In genomic region chr14:89681086-89682018, GRCh38 we compare ENCODE assay signal across 8 cellular contexts.
A peak's percentile ranks its signal among the peaks of the same experiment; 100 is the strongest.
DNase-seq lines count a peak whose midpoint lies in the region; ATAC-seq and TF ChIP-seq lines count a peak whose summit lies in the region.

No MANE protein-coding gene starts in this region.

- intact Hi-C loops in dorsolateral prefrontal cortex (cut with DNase I), result no loop called here

- H3K27ac ChIP-seq in dorsolateral prefrontal cortex, result peak overlapping the region in 45 of 59 donors; percentile 9 to 77 (median 44)

- no peaks in the 10 kb centered on the region for H3K27me3 ChIP-seq in dorsolateral prefrontal cortex

- TF ChIP-seq POLR2A in GM18505 (IDR thresholded peaks at IDR 0.05; ENCODE audit: borderline replicate concordance, extremely low read depth, insufficient read depth, insufficient read length), result no peak

- DNase-seq in SIG-M5 (lab: John Stamatoyannopoulos, UW) (peak; percentile 74), dorsolateral prefrontal cortex (peak in 5 of 10 donors; percentile 21 to 71 (median 43)), amniotic stem cell (lab: John Stamatoyannopoulos, UW) (no peak), NCI-H1930 (lab: John Stamatoyannopoulos, UW) (no peak), NCI-H2227 (lab: John Stamatoyannopoulos, UW; ENCODE audit: unreplicated experiment) (no peak)
- peak; percentile 79 for DNase-seq in stimulated activated CD8-positive, alpha-beta memory T cell treated with anti-CD3 and anti-CD28 coated beads, Interleukin-4, amount 100 ng/mL, for 48 hours

- H3K4me3 ChIP-seq in dorsolateral prefrontal cortex, result no peak overlapping the region

- no peak for TF ChIP-seq CTCF in dorsolateral prefrontal cortex (IDR thresholded peaks at IDR 0.05 in 54 of 56, conservative IDR thresholded peaks at IDR 0.05 in 2 of 56; ENCODE audit: low read depth in 1 of 56, partially characterized antibody in 56 of 56)

- ATAC-seq in GM18505 (IDR thresholded peaks at IDR 0.05; ENCODE audit: unreplicated experiment) (peak; percentile 80), HG02759 (IDR thresholded peaks at IDR 0.05; ENCODE audit: unreplicated experiment) (peak; percentile 77)

Comparison
In these comparisons a context has a peak if more than half of its experiments do, and no peak if none do; other contexts are left out.
1. DNase-seq: peak in SIG-M5 (single experiment) and stimulated activated CD8-positive, alpha-beta memory T cell treated with anti-CD3 and anti-CD28 coated beads, Interleukin-4, amount 100 ng/mL, for 48 hours (single experiment); none in amniotic stem cell (single experiment), NCI-H1930 (0 of 2) and NCI-H2227 (single experiment).